In genomic region chr17:77481476-77482374, GRCh38 we compare ENCODE assay signal across 2 cellular contexts.
TF ChIP-seq lines count a peak whose summit lies in the region.

No MANE protein-coding gene starts in this region.

TF ChIP-seq in GM23338, 12 proteins besides CTCF, POLR2A, EP300 and RAD21:
- TF ChIP-seq EZH2phosphoT487 (IDR thresholded peaks at IDR 0.05; ENCODE audit: unreplicated experiment) (no peak), ZNF331 (CRISPR knock-in tag; IDR thresholded peaks at IDR 0.05; ENCODE audit: low read depth) (no peak), NANOG (IDR thresholded peaks at IDR 0.05; ENCODE audit: borderline replicate concordance) (no peak), POLR2AphosphoS5 (IDR thresholded peaks at IDR 0.05; ENCODE audit: low read depth) (no peak), JUNB (IDR thresholded peaks at IDR 0.05; ENCODE audit: unreplicated experiment) (no peak), ZNF114 (CRISPR knock-in tag; IDR thresholded peaks at IDR 0.05) (no peak), EZH2 (IDR thresholded peaks at IDR 0.05; ENCODE audit: low read depth, unreplicated experiment) (no peak), STAT1 (IDR thresholded peaks at IDR 0.05; ENCODE audit: unreplicated experiment) (no peak), REST (IDR thresholded peaks at IDR 0.05; ENCODE audit: unreplicated experiment) (no peak), CREB1 (CRISPR knock-in tag; IDR thresholded peaks at IDR 0.05; ENCODE audit: low read depth) (no peak), ETS1 (IDR thresholded peaks at IDR 0.05) (no peak)
- TF ChIP-seq, protein P1, sequence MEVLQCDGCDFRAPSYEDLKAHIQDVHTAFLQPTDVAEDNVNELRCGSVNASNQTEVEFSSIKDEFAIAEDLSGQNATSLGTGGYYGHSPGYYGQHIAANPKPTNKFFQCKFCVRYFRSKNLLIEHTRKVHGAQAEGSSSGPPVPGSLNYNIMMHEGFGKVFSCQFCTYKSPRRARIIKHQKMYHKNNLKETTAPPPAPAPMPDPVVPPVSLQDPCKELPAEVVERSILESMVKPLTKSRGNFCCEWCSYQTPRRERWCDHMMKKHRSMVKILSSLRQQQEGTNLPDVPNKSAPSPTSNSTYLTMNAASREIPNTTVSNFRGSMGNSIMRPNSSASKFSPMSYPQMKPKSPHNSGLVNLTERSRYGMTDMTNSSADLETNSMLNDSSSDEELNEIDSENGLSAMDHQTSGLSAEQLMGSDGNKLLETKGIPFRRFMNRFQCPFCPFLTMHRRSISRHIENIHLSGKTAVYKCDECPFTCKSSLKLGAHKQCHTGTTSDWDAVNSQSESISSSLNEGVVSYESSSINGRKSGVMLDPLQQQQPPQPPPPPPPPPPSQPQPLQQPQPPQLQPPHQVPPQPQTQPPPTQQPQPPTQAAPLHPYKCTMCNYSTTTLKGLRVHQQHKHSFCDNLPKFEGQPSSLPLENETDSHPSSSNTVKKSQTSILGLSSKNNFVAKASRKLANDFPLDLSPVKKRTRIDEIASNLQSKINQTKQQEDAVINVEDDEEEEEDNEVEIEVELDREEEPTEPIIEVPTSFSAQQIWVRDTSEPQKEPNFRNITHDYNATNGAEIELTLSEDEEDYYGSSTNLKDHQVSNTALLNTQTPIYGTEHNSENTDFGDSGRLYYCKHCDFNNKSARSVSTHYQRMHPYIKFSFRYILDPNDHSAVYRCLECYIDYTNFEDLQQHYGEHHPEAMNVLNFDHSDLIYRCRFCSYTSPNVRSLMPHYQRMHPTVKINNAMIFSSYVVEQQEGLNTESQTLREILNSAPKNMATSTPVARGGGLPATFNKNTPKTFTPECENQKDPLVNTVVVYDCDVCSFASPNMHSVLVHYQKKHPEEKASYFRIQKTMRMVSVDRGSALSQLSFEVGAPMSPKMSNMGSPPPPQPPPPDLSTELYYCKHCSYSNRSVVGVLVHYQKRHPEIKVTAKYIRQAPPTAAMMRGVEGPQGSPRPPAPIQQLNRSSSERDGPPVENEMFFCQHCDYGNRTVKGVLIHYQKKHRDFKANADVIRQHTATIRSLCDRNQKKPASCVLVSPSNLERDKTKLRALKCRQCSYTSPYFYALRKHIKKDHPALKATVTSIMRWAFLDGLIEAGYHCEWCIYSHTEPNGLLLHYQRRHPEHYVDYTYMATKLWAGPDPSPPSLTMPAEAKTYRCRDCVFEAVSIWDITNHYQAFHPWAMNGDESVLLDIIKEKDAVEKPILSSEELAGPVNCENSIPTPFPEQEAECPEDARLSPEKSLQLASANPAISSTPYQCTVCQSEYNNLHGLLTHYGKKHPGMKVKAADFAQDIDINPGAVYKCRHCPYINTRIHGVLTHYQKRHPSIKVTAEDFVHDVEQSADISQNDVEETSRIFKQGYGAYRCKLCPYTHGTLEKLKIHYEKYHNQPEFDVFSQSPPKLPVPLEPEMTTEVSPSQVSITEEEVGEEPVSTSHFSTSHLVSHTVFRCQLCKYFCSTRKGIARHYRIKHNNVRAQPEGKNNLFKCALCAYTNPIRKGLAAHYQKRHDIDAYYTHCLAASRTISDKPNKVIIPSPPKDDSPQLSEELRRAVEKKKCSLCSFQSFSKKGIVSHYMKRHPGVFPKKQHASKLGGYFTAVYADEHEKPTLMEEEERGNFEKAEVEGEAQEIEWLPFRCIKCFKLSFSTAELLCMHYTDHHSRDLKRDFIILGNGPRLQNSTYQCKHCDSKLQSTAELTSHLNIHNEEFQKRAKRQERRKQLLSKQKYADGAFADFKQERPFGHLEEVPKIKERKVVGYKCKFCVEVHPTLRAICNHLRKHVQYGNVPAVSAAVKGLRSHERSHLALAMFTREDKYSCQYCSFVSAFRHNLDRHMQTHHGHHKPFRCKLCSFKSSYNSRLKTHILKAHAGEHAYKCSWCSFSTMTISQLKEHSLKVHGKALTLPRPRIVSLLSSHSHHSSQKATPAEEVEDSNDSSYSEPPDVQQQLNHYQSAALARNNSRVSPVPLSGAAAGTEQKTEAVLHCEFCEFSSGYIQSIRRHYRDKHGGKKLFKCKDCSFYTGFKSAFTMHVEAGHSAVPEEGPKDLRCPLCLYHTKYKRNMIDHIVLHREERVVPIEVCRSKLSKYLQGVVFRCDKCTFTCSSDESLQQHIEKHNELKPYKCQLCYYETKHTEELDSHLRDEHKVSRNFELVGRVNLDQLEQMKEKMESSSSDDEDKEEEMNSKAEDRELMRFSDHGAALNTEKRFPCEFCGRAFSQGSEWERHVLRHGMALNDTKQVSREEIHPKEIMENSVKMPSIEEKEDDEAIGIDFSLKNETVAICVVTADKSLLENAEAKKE (CRISPR knock-in tag; IDR thresholded peaks at IDR 0.05) = no peak

TF ChIP-seq in H1, 55 proteins besides CTCF, POLR2A, EP300 and RAD21:
- TF ChIP-seq CEBPB (IDR thresholded peaks at IDR 0.05; ENCODE audit: low read depth, low read length) = no peak
- TF ChIP-seq KDM1A (IDR thresholded peaks at IDR 0.05; ENCODE audit: borderline replicate concordance, low read length) = no peak
- TF ChIP-seq CREB1 (IDR thresholded peaks at IDR 0.05) = no peak
- no peak for TF ChIP-seq BRCA1 (IDR thresholded peaks at IDR 0.05; ENCODE audit: low read depth, low read length)
- no peak for TF ChIP-seq GTF2F1 (IDR thresholded peaks at IDR 0.05; ENCODE audit: borderline replicate concordance, low read depth, low read length)
- no peak for TF ChIP-seq RNF2 (IDR thresholded peaks at IDR 0.05; ENCODE audit: borderline replicate concordance, low read depth, low read length, missing control alignments, poor library complexity, severe bottlenecking)
